In the genomic region with DNA sequence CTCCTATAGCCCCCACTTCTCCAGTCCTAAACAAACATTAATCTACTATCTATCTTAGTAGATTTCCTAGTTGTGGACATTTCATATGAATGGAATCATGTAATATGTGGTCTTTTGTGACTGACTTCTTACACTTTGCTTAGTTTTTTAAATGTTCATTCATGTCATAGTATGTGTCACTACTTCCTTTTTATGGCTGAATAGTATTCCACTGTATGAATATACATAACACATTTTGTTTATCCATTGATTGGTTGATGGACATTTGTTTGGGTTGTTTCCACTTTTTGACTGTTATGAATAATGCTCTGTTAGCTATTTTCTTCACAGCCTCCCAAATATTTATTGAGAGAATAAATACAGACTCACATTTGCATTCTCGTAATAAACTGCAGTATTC, we compare ENCODE assay signal across 31 cellular contexts.
"Had no signal": no experiment of that assay in that cellular context is flagged by ENCODE, and none has a peak within 500 bp of the region (broad histone marks: within the 10 kb centered on the region; RNA-seq: fewer than 3 reads in every experiment).

No MANE protein-coding gene starts in this region.

- H3K27ac ChIP-seq: lower lobe of right lung, neural progenitor cell, neutrophil, parathyroid adenoma, prostate gland, testis, thyroid gland, transverse colon, upper lobe of left lung had no signal

- H3K36me3 ChIP-seq: neural progenitor cell, neutrophil, prostate gland had no signal

- H3K36me3 Mint-ChIP-seq: natural killer cell had no signal

- H3K4me1 Mint-ChIP-seq: neural progenitor cell had no signal

- H3K9me3 ChIP-seq: left lung, lower lobe of right lung, neutrophil, prostate gland, stomach, testis, thyroid gland, transverse colon, upper lobe of left lung had no signal

- H3K27me3 ChIP-seq: left lung, neural progenitor cell, neutrophil, stomach, testis, thyroid gland, transverse colon, upper lobe of left lung had no signal

- H3K27me3 Mint-ChIP-seq: naive B cell; stimulated activated naive B cell treated with anti-CD40 and anti-IgM and Interleukin-4, amounts not matched to agents 10 μg/mL and 1 μg/mL and 100 μg/mL, for 72 hours had no signal

- H3K4me1 ChIP-seq: neural progenitor cell, prostate gland had no signal

- ATAC-seq: left lung; natural killer cell; right cardiac atrium; sciatic nerve; stimulated activated naive CD8-positive, alpha-beta T cell treated with anti-CD3 and anti-CD28 coated beads, Interleukin-15, Interleukin-2, amounts not matched to agents 100 U/mL and 50 U/mL, for 24 hours had no signal

- H3K4me3 ChIP-seq: left lung, lower lobe of right lung, neural progenitor cell, prostate gland, skin epidermis, stomach, testis, thyroid gland, transverse colon, upper lobe of left lung had no signal

- H3K4me3 Mint-ChIP-seq: immature natural killer cell; mesothelial cell of epicardium; natural killer cell; nephron progenitor cell; neural progenitor cell; stimulated activated naive B cell treated with anti-CD40 and anti-IgM and Interleukin-4, amounts not matched to agents 10 μg/mL and 1 μg/mL and 100 μg/mL, for 72 hours had no signal

- H3K9ac ChIP-seq: neural progenitor cell, parathyroid adenoma had no signal

- H3K4me2 ChIP-seq: neural progenitor cell had no signal

- H2AFZ ChIP-seq: neural progenitor cell, parathyroid adenoma had no signal

- H3K27ac Mint-ChIP-seq: immature natural killer cell; mesothelial cell of epicardium; naive B cell; neural progenitor cell; stimulated activated naive B cell treated with anti-CD40 and anti-IgM and Interleukin-4, amounts not matched to agents 10 μg/mL and 1 μg/mL and 100 μg/mL, for 72 hours had no signal

- H3K9me3 Mint-ChIP-seq: immature natural killer cell; mesothelial cell of epicardium; naive B cell; natural killer cell; nephron progenitor cell; neural progenitor cell; stimulated activated naive B cell treated with anti-CD40 and anti-IgM and Interleukin-4, amounts not matched to agents 10 μg/mL and 1 μg/mL and 100 μg/mL, for 72 hours had no signal

- DNase-seq: hypothalamus; immature natural killer cell; kidney; left lung; lower lobe of right lung; mammary epithelial cell; mesendoderm; naive B cell; natural killer cell; nephron progenitor cell; occipital lobe; retina; right cardiac atrium; stimulated activated CD4-positive, alpha-beta T cell treated with anti-CD3 and anti-CD28 coated beads, Interleukin-12 subunit alpha, Interleukin-12 subunit beta, amount 100 ng/mL, for 4 hours; stimulated activated CD4-positive, alpha-beta T cell treated with anti-CD3 and anti-CD28 coated beads, Interleukin-15, amount 100 ng/mL, for 24 hours; stimulated activated CD4-positive, alpha-beta T cell treated with anti-CD3 and anti-CD28 coated beads, Interleukin-2, amount 100 ng/mL, for 24 hours; stimulated activated CD4-positive, alpha-beta T cell treated with anti-CD3 and anti-CD28 coated beads, Interleukin-4, amount 100 ng/mL, for 1 hour; stimulated activated naive B cell treated with anti-CD40 and anti-IgM and Interleukin-4, amounts not matched to agents 10 μg/mL and 1 μg/mL and 100 μg/mL, for 72 hours; stimulated activated naive CD8-positive, alpha-beta T cell treated with anti-CD3 and anti-CD28 coated beads, Interleukin-15, Interleukin-2, amounts not matched to agents 100 U/mL and 50 U/mL, for 24 hours; stomach; testis; thyroid gland; transverse colon; upper lobe of left lung had no signal
